25 cellular contexts compared by ENCODE assay signal in genomic region chr18:48862116-48862515, GRCh38.
DNase-seq lines count a peak whose midpoint lies in the region; TF ChIP-seq lines count a peak whose summit lies in the region.
"Had no signal": no experiment of that assay in that cellular context is flagged by ENCODE, and none has a peak within 500 bp of the region (broad histone marks: within the 10 kb centered on the region; RNA-seq: fewer than 3 reads in every experiment).

No MANE protein-coding gene starts in this region.

- intact Hi-C loops in cardiac septum (cut with DNase I): no loop called here

- DNase-seq in cardiac muscle cell (ENCODE audit: low read depth in 1 of 2, low spot score in 1 of 2) (no peak), cardiac septum (ENCODE audit: low spot score) (no peak), endodermal cell (no peak), neural crest cell (ENCODE audit: low read depth, low spot score) (no peak), NCI-H1105 treated with DMSO at 0.1 percent for 48 hours (lab: John Stamatoyannopoulos, UW) (no peak)
- DNase-seq in activated T-cell treated with anti-CD3 and anti-CD28 coated beads, Interleukin-2, amount 50 U/mL, for 24 hours: no peak
- DNase-seq in stimulated activated CD4-positive, alpha-beta T cell treated with anti-CD3 and anti-CD28 coated beads, Interleukin-4, amount 100 ng/mL, for 4 hours: no peak
- DNase-seq: activated naive CD8-positive, alpha-beta T cell treated with anti-CD3 and anti-CD28 coated beads, Interleukin-2, amount 10 ng/mL, durations not matched to agents 7 days and 5 days; CD8-positive, alpha-beta T cell; DMS153; erythroblast; foreskin fibroblast; mammary epithelial cell; MM.1S; naive thymus-derived CD4-positive, alpha-beta T cell; NCI-H1436 treated with DMSO at 0.1 percent for 48 hours; NCI-H524 treated with DMSO at 0.1 percent for 48 hours; stimulated activated CD4-positive, alpha-beta T cell treated with anti-CD3 and anti-CD28 coated beads, Interleukin-2, amount 100 ng/mL, for 24 hours; WERI-Rb-1 had no signal

- H3K27ac ChIP-seq in cardiac muscle cell (peak overlapping the region; percentile 3), endodermal cell (ENCODE audit: low read depth, low read length) (peak overlapping the region; percentile 40), temporal lobe (ENCODE audit: low read depth, low read length) (peak overlapping the region; percentile 22)
- H3K27ac ChIP-seq: 22Rv1, SK-N-MC had no signal

- 72 to 92% methylated on average over 6 to 15 of the region's 15 CpGs for WGBS in endodermal cell (ENCODE audit: insufficient coverage in 1 of 2, insufficient read length in 1 of 2), 2 experiments

- H3K9me3 ChIP-seq in cardiac muscle cell (ENCODE audit: low read depth): no peaks in the 10 kb centered on the region
- H3K9me3 ChIP-seq in endodermal cell (ENCODE audit: control insufficient read depth, low read length): no peaks in the 10 kb centered on the region
- H3K9me3 ChIP-seq: HAP-1 had no signal

- H3K27me3 ChIP-seq in cardiac muscle cell: no peaks in the 10 kb centered on the region
- H3K27me3 ChIP-seq in endodermal cell (ENCODE audit: control insufficient read depth, insufficient read depth, low read length, poor library complexity, severe bottlenecking): no peaks in the 10 kb centered on the region
- H3K27me3 ChIP-seq: tibial nerve had no signal

- H3K4me1 ChIP-seq in cardiac muscle cell (ENCODE audit: low read depth) (peaks cover 22% of the 10 kb centered on the region), endodermal cell (ENCODE audit: control insufficient read depth, insufficient read depth, low read length) (peaks cover 14% of the 10 kb centered on the region)
- H3K4me1 ChIP-seq: HAP-1 had no signal

- no peak overlapping the region for H3K4me3 Mint-ChIP-seq in endodermal cell
- H3K4me3 Mint-ChIP-seq in neural crest cell: peak overlapping the region; percentile 32
- no peak overlapping the region for H3K4me3 Mint-ChIP-seq in activated T-cell treated with anti-CD3 and anti-CD28 coated beads, Interleukin-2, amount 50 U/mL, for 24 hours
- H3K4me3 Mint-ChIP-seq: activated naive CD8-positive, alpha-beta T cell treated with anti-CD3 and anti-CD28 coated beads, Interleukin-2, amount 10 ng/mL, durations not matched to agents 7 days and 5 days; CD8-positive, alpha-beta T cell; naive thymus-derived CD4-positive, alpha-beta T cell; stimulated activated memory B cell treated with anti-CD40 and anti-IgM and Interleukin-4, amounts not matched to agents 10 μg/mL and 1 μg/mL and 100 μg/mL, for 72 hours had no signal

- H3K36me3 ChIP-seq in cardiac muscle cell (no peaks in the 10 kb centered on the region), endodermal cell (ENCODE audit: control insufficient read depth, insufficient read depth, low read length) (peaks cover 12% of the 10 kb centered on the region)
- H3K36me3 ChIP-seq: HAP-1 had no signal

- H3K4me3 ChIP-seq in cardiac muscle cell: no peak overlapping the region
- H3K4me3 ChIP-seq in endodermal cell (ENCODE audit: low read length): no peak overlapping the region
- H3K4me3 ChIP-seq: HAP-1, SK-N-MC, tibial nerve had no signal

- peaks cover 15% of the 10 kb centered on the region for H3K36me3 Mint-ChIP-seq in endodermal cell (ENCODE audit: low read depth)
- H3K36me3 Mint-ChIP-seq in neural crest cell (ENCODE audit: low read depth): peaks cover 3% of the 10 kb centered on the region
- H3K36me3 Mint-ChIP-seq in activated T-cell treated with anti-CD3 and anti-CD28 coated beads, Interleukin-2, amount 50 U/mL, for 24 hours (ENCODE audit: low read depth): no peaks in the 10 kb centered on the region
- H3K36me3 Mint-ChIP-seq: CD8-positive, alpha-beta T cell had no signal

- H3K9me3 Mint-ChIP-seq in endodermal cell: no peaks in the 10 kb centered on the region
- no peaks in the 10 kb centered on the region for H3K9me3 Mint-ChIP-seq in neural crest cell
- no peaks in the 10 kb centered on the region for H3K9me3 Mint-ChIP-seq in activated T-cell treated with anti-CD3 and anti-CD28 coated beads, Interleukin-2, amount 50 U/mL, for 24 hours

- TF ChIP-seq CTCF in cardiac muscle cell (IDR thresholded peaks at IDR 0.05; ENCODE audit: low read depth, low read length): no peak
- TF ChIP-seq CTCF in endodermal cell (conservative IDR thresholded peaks at IDR 0.05): no peak
- TF ChIP-seq CTCF in neural crest cell (conservative IDR thresholded peaks at IDR 0.05): no peak

- no peak overlapping the region for H3K9ac ChIP-seq in endodermal cell (ENCODE audit: extremely low read depth, low read length, poor library complexity, severe bottlenecking)

- H3K27ac Mint-ChIP-seq in endodermal cell: no peak overlapping the region
- H3K27ac Mint-ChIP-seq in neural crest cell (ENCODE audit: unreplicated experiment): peak overlapping the region; percentile 22
- H3K27ac Mint-ChIP-seq in activated T-cell treated with anti-CD3 and anti-CD28 coated beads, Interleukin-2, amount 50 U/mL, for 24 hours: no peak overlapping the region
- H3K27ac Mint-ChIP-seq: activated naive CD8-positive, alpha-beta T cell treated with anti-CD3 and anti-CD28 coated beads, Interleukin-2, amount 10 ng/mL, durations not matched to agents 7 days and 5 days; CD8-positive, alpha-beta T cell; stimulated activated memory B cell treated with anti-CD40 and anti-IgM and Interleukin-4, amounts not matched to agents 10 μg/mL and 1 μg/mL and 100 μg/mL, for 72 hours had no signal

- H3K4me1 Mint-ChIP-seq in endodermal cell (peaks cover 13% of the 10 kb centered on the region), neural crest cell (peaks cover 48% of the 10 kb centered on the region)
- peaks cover 4% of the 10 kb centered on the region for H3K4me1 Mint-ChIP-seq in activated T-cell treated with anti-CD3 and anti-CD28 coated beads, Interleukin-2, amount 50 U/mL, for 24 hours (ENCODE audit: low read depth)

- H3K27me3 Mint-ChIP-seq in endodermal cell (ENCODE audit: insufficient read depth) (peaks cover 2% of the 10 kb centered on the region), neural crest cell (ENCODE audit: low read depth) (no peaks in the 10 kb centered on the region)
- H3K27me3 Mint-ChIP-seq in activated T-cell treated with anti-CD3 and anti-CD28 coated beads, Interleukin-2, amount 50 U/mL, for 24 hours: no peaks in the 10 kb centered on the region
- H3K27me3 Mint-ChIP-seq: activated naive CD8-positive, alpha-beta T cell treated with anti-CD3 and anti-CD28 coated beads, Interleukin-2, amount 10 ng/mL, durations not matched to agents 7 days and 5 days; naive thymus-derived CD4-positive, alpha-beta T cell; stimulated activated memory B cell treated with anti-CD40 and anti-IgM and Interleukin-4, amounts not matched to agents 10 μg/mL and 1 μg/mL and 100 μg/mL, for 72 hours had no signal
